In genomic region chr11:971092-971690, GRCh38 we compare ENCODE assay signal across 18 cellular contexts. TPM values are rescaled to one million over a fixed set of nuclear protein-coding genes. Genes with fewer than 3 reads are reported as not detected.
DNase-seq lines count a peak whose midpoint lies in the region; ATAC-seq and TF ChIP-seq lines count a peak whose summit lies in the region.
"Had no signal": no experiment of that assay in that cellular context is flagged by ENCODE, and none has a peak within 500 bp of the region (broad histone marks: within the 10 kb centered on the region; RNA-seq: fewer than 3 reads in every experiment).

No MANE protein-coding gene starts in this region.

- no peak overlapping the region for H3K4me3 Mint-ChIP-seq in activated T-cell treated with anti-CD3 and anti-CD28 coated beads, Interleukin-2, amount 50 U/mL, for 72 hours
- H3K4me3 Mint-ChIP-seq in WTC11: no peak overlapping the region
- peak overlapping the region in 1 of 2 donors; percentile 72 for H3K4me3 Mint-ChIP-seq in effector memory CD8-positive, alpha-beta T cell
- no peak overlapping the region for H3K4me3 Mint-ChIP-seq in stimulated activated memory B cell treated with anti-CD40 and anti-IgM and Interleukin-4, amounts not matched to agents 10 μg/mL and 1 μg/mL and 100 μg/mL, for 72 hours

- TF ChIP-seq CTCF in WTC11 (IDR thresholded peaks at IDR 0.05): no peak

- no peaks in the 10 kb centered on the region for H3K9me3 Mint-ChIP-seq in activated T-cell treated with anti-CD3 and anti-CD28 coated beads, Interleukin-2, amount 50 U/mL, for 72 hours
- no peaks in the 10 kb centered on the region for H3K9me3 Mint-ChIP-seq in WTC11
- H3K9me3 Mint-ChIP-seq in effector memory CD8-positive, alpha-beta T cell: no peaks in the 10 kb centered on the region
- H3K9me3 Mint-ChIP-seq in stimulated activated memory B cell treated with anti-CD40 and anti-IgM and Interleukin-4, amounts not matched to agents 10 μg/mL and 1 μg/mL and 100 μg/mL, for 72 hours: no peaks in the 10 kb centered on the region

- H3K27ac Mint-ChIP-seq in activated T-cell treated with anti-CD3 and anti-CD28 coated beads, Interleukin-2, amount 50 U/mL, for 72 hours: peak overlapping the region; percentile 37
- H3K27ac Mint-ChIP-seq in WTC11: peak overlapping the region; percentile 56
- H3K27ac Mint-ChIP-seq in effector memory CD8-positive, alpha-beta T cell: peak overlapping the region; percentile 89 to 91
- peak overlapping the region; percentile 11 for H3K27ac Mint-ChIP-seq in stimulated activated memory B cell treated with anti-CD40 and anti-IgM and Interleukin-4, amounts not matched to agents 10 μg/mL and 1 μg/mL and 100 μg/mL, for 72 hours

- no peaks in the 10 kb centered on the region for H3K27me3 Mint-ChIP-seq in activated T-cell treated with anti-CD3 and anti-CD28 coated beads, Interleukin-2, amount 50 U/mL, for 72 hours (ENCODE audit: low read depth)
- no peaks in the 10 kb centered on the region for H3K27me3 Mint-ChIP-seq in WTC11 (ENCODE audit: low read depth)
- no peaks in the 10 kb centered on the region for H3K27me3 Mint-ChIP-seq in effector memory CD8-positive, alpha-beta T cell
- H3K27me3 Mint-ChIP-seq in stimulated activated memory B cell treated with anti-CD40 and anti-IgM and Interleukin-4, amounts not matched to agents 10 μg/mL and 1 μg/mL and 100 μg/mL, for 72 hours: no peaks in the 10 kb centered on the region

- no peak for DNase-seq in activated T-cell treated with anti-CD3 and anti-CD28 coated beads, Interleukin-2, amount 50 U/mL, for 72 hours
- DNase-seq in activated T-cell treated with anti-CD3 and anti-CD28 coated beads, Interleukin-2, amount 50 U/mL, for 48 hours: no peak
- DNase-seq in WTC11 (ENCODE audit: low spot score) (no peak), NCI-H128 (lab: John Stamatoyannopoulos, UW; ENCODE audit: unreplicated experiment) (no peak)
- DNase-seq in effector memory CD8-positive, alpha-beta T cell: no peak
- DNase-seq in effector CD4-positive, alpha-beta T cell: no peak
- DNase-seq: effector memory CD4-positive, alpha-beta T cell; HCEC 1CT; hippocampal formation; kidney glomerular epithelial cell; mesendoderm; NCI-H1694 treated with DMSO at 0.1 percent for 48 hours; NCI-H446; retina; RPMI8226; upper lobe of right lung had no signal

- peaks cover 37% of the 10 kb centered on the region for H3K4me1 Mint-ChIP-seq in activated T-cell treated with anti-CD3 and anti-CD28 coated beads, Interleukin-2, amount 50 U/mL, for 72 hours (ENCODE audit: low read depth)
- H3K4me1 Mint-ChIP-seq in WTC11: peaks cover 9% of the 10 kb centered on the region
- peaks cover 33 to 35% of the 10 kb centered on the region in 2 donors for H3K4me1 Mint-ChIP-seq in effector memory CD8-positive, alpha-beta T cell (ENCODE audit: low read depth in 2 of 2)
- H3K4me1 Mint-ChIP-seq in stimulated activated memory B cell treated with anti-CD40 and anti-IgM and Interleukin-4, amounts not matched to agents 10 μg/mL and 1 μg/mL and 100 μg/mL, for 72 hours: peaks cover 8% of the 10 kb centered on the region

- CTCF ChIA-PET in WTC11 (lab: Charles Lee): no interaction called here

- H3K36me3 Mint-ChIP-seq in activated T-cell treated with anti-CD3 and anti-CD28 coated beads, Interleukin-2, amount 50 U/mL, for 72 hours (ENCODE audit: insufficient read depth in 2 of 2): peaks cover 0 to 2% of the 10 kb centered on the region in 2 donors
- H3K36me3 Mint-ChIP-seq in WTC11: peaks cover 32% of the 10 kb centered on the region
- peaks cover 41% of the 10 kb centered on the region for H3K36me3 Mint-ChIP-seq in effector memory CD8-positive, alpha-beta T cell (ENCODE audit: insufficient read depth)
- peaks cover 55% of the 10 kb centered on the region for H3K36me3 Mint-ChIP-seq in stimulated activated memory B cell treated with anti-CD40 and anti-IgM and Interleukin-4, amounts not matched to agents 10 μg/mL and 1 μg/mL and 100 μg/mL, for 72 hours

- no peak for ATAC-seq in activated T-cell treated with anti-CD3 and anti-CD28 coated beads, Interleukin-2, amount 50 U/mL, for 72 hours (replicated peaks in 1 of 2)
- ATAC-seq in WTC11: no peak
- ATAC-seq in effector memory CD8-positive, alpha-beta T cell (replicated peaks): no peak
- ATAC-seq in stimulated activated memory B cell treated with anti-CD40 and anti-IgM and Interleukin-4, amounts not matched to agents 10 μg/mL and 1 μg/mL and 100 μg/mL, for 72 hours: no peak
- no peak for ATAC-seq in HG02973 (IDR thresholded peaks at IDR 0.05; ENCODE audit: unreplicated experiment)
- ATAC-seq: upper lobe of right lung had no signal

- POLR2A ChIA-PET in WTC11 (lab: Charles Lee): no interaction called here

TF ChIP-seq in WTC11, 78 proteins besides CTCF, POLR2A, EP300 and RAD21:
- TF ChIP-seq, protein P1, sequence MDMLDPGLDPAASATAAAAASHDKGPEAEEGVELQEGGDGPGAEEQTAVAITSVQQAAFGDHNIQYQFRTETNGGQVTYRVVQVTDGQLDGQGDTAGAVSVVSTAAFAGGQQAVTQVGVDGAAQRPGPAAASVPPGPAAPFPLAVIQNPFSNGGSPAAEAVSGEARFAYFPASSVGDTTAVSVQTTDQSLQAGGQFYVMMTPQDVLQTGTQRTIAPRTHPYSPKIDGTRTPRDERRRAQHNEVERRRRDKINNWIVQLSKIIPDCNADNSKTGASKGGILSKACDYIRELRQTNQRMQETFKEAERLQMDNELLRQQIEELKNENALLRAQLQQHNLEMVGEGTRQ (CRISPR knock-in tag; IDR thresholded peaks at IDR 0.05): no peak
- TF ChIP-seq NR2C2 (CRISPR knock-in tag; IDR thresholded peaks at IDR 0.05) (no peak), GABPB1 (CRISPR knock-in tag; IDR thresholded peaks at IDR 0.05) (no peak), ERG (CRISPR knock-in tag; IDR thresholded peaks at IDR 0.05) (no peak), IRF2 (CRISPR knock-in tag; IDR thresholded peaks at IDR 0.05; ENCODE audit: borderline replicate concordance, low read depth) (no peak), EMX1 (CRISPR knock-in tag; IDR thresholded peaks at IDR 0.05) (no peak)
- TF ChIP-seq, protein P2, sequence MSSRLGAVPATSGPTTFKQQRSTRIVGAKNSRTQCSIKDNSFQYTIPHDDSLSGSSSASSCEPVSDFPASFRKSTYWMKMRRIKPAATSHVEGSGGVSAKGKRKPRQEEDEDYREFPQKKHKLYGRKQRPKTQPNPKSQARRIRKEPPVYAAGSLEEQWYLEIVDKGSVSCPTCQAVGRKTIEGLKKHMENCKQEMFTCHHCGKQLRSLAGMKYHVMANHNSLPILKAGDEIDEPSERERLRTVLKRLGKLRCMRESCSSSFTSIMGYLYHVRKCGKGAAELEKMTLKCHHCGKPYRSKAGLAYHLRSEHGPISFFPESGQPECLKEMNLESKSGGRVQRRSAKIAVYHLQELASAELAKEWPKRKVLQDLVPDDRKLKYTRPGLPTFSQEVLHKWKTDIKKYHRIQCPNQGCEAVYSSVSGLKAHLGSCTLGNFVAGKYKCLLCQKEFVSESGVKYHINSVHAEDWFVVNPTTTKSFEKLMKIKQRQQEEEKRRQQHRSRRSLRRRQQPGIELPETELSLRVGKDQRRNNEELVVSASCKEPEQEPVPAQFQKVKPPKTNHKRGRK (CRISPR knock-in tag; IDR thresholded peaks at IDR 0.05; ENCODE audit: borderline replicate concordance): no peak
- TF ChIP-seq, protein P3, sequence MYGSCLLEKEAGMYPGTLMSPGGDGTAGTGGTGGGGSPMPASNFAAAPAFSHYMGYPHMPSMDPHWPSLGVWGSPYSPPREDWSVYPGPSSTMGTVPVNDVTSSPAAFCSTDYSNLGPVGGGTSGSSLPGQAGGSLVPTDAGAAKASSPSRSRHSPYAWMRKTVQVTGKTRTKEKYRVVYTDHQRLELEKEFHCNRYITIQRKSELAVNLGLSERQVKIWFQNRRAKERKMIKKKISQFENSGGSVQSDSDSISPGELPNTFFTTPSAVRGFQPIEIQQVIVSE (CRISPR knock-in tag; IDR thresholded peaks at IDR 0.05; ENCODE audit: borderline replicate concordance): no peak
- TF ChIP-seq, protein P4, sequence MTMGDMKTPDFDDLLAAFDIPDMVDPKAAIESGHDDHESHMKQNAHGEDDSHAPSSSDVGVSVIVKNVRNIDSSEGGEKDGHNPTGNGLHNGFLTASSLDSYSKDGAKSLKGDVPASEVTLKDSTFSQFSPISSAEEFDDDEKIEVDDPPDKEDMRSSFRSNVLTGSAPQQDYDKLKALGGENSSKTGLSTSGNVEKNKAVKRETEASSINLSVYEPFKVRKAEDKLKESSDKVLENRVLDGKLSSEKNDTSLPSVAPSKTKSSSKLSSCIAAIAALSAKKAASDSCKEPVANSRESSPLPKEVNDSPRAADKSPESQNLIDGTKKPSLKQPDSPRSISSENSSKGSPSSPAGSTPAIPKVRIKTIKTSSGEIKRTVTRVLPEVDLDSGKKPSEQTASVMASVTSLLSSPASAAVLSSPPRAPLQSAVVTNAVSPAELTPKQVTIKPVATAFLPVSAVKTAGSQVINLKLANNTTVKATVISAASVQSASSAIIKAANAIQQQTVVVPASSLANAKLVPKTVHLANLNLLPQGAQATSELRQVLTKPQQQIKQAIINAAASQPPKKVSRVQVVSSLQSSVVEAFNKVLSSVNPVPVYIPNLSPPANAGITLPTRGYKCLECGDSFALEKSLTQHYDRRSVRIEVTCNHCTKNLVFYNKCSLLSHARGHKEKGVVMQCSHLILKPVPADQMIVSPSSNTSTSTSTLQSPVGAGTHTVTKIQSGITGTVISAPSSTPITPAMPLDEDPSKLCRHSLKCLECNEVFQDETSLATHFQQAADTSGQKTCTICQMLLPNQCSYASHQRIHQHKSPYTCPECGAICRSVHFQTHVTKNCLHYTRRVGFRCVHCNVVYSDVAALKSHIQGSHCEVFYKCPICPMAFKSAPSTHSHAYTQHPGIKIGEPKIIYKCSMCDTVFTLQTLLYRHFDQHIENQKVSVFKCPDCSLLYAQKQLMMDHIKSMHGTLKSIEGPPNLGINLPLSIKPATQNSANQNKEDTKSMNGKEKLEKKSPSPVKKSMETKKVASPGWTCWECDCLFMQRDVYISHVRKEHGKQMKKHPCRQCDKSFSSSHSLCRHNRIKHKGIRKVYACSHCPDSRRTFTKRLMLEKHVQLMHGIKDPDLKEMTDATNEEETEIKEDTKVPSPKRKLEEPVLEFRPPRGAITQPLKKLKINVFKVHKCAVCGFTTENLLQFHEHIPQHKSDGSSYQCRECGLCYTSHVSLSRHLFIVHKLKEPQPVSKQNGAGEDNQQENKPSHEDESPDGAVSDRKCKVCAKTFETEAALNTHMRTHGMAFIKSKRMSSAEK (CRISPR knock-in tag; IDR thresholded peaks at IDR 0.05; ENCODE audit: borderline replicate concordance): no peak
TF ChIP-seq in WTC11: peak in this region for 0.

RNA-seq across cellular contexts. Expression of gene AP2A2, which starts 45.5 kb away (rescaled TPM):
- total RNA-seq in activated T-cell treated with anti-CD3 and anti-CD28 coated beads, Interleukin-2, amount 50 U/mL, for 72 hours: 10 to 100 TPM; 49.5 to 57.0 TPM
- 47.1 to 52.3 TPM (median 51.0 TPM) in 3 replicates for total RNA-seq in WTC11 (2021)

Comparison
In these comparisons a context has a peak if more than half of its experiments do, and no peak if none do; other contexts are left out.
1. H3K27ac Mint-ChIP-seq: peak in every context shown above with its lines; median percentile 90 in effector memory CD8-positive, alpha-beta T cell; 56 in WTC11; 37 in activated T-cell treated with anti-CD3 and anti-CD28 coated beads, Interleukin-2, amount 50 U/mL, for 72 hours; 11 in stimulated activated memory B cell treated with anti-CD40 and anti-IgM and Interleukin-4, amounts not matched to agents 10 μg/mL and 1 μg/mL and 100 μg/mL, for 72 hours.